Comparison of ENCODE assay signal across 16 cellular contexts in genomic region chr5:1203968-1204692, GRCh38. TPM values are rescaled to one million over a fixed set of nuclear protein-coding genes. Genes with fewer than 3 reads are reported as not detected.
A peak's percentile ranks its signal among the peaks of the same experiment; 100 is the strongest.
DNase-seq lines count a peak whose midpoint lies in the region; ATAC-seq and TF ChIP-seq lines count a peak whose summit lies in the region.
"Had no signal": no experiment of that assay in that cellular context is flagged by ENCODE, and none has a peak within 500 bp of the region (broad histone marks: within the 10 kb centered on the region; RNA-seq: fewer than 3 reads in every experiment).

No MANE protein-coding gene starts in this region.

- no peak for DNase-seq in WERI-Rb-1
- peak; percentile 13 for DNase-seq in glutamatergic neuron
- DNase-seq in neuronal stem cell (ENCODE audit: low spot score) = no peak
- no peak for DNase-seq in activated CD8-positive, alpha-beta memory T cell treated with anti-CD3 and anti-CD28 coated beads for 24 hours
- DNase-seq in NCI-H82 (lab: John Stamatoyannopoulos, UW) = no peak
- DNase-seq: CD4-positive, alpha-beta T cell; DMS79; NCI-H2081 treated with DMSO at 0.1 percent for 48 hours; SHP77 treated with DMSO at 0.1 percent for 48 hours had no signal

- no peak overlapping the region for H2BK120ac ChIP-seq in neuronal stem cell (ENCODE audit: low read depth, low read length)

- H3K4me2 ChIP-seq in neuronal stem cell (ENCODE audit: insufficient read depth, low read length, poor library complexity, severe bottlenecking) = no peak overlapping the region
- H3K4me2 ChIP-seq: BLaER1 had no signal

- WGBS in neuronal stem cell (ENCODE audit: extremely low coverage in 2 of 2, insufficient read length in 2 of 2, insufficient replicate concordance in 1 of 2), 2 donors = no CpG with 5 or more reads among the region's 25 CpGs

- no peak for ATAC-seq in HG03520 (IDR thresholded peaks at IDR 0.05; ENCODE audit: unreplicated experiment)

- no peak overlapping the region for H3K9ac ChIP-seq in neuronal stem cell (ENCODE audit: low read depth, low read length, poor library complexity)
- H3K9ac ChIP-seq: BLaER1 had no signal

- POLR2A ChIA-PET in HEK293 (lab: Yijun Ruan, JAX) = interaction anchor here (0.7 kb wide), 1 partner anchor 15 kb away, joined by 3 read pairs; no protein-coding TSS in a partner anchor

- CTCF ChIA-PET in HEK293 (lab: Yijun Ruan, JAX) = interaction anchor here (0.8 to 1.5 kb wide), 3 partner anchors 29 to 37 kb away, joined by 3 to 5 read pairs (median 4); no protein-coding TSS in a partner anchor

- no peak overlapping the region for H3K4ac ChIP-seq in neuronal stem cell (ENCODE audit: low read length)

- no peaks in the 10 kb centered on the region for H3K27me3 ChIP-seq in WERI-Rb-1 (ENCODE audit: insufficient read depth, low read depth, severe bottlenecking)
- H3K27me3 ChIP-seq in neuronal stem cell (ENCODE audit: control insufficient read depth in 3 of 3, insufficient read depth in 3 of 3, low read depth in 1 of 3, low read length in 3 of 3) = peaks cover 0 to 48% (median 0%) of the 10 kb centered on the region in 3 experiments

- H3K18ac ChIP-seq in neuronal stem cell (ENCODE audit: low read length) = peak overlapping the region; percentile 67

- H2BK5ac ChIP-seq in neuronal stem cell (ENCODE audit: low read length) = peak overlapping the region; percentile 96

- peak overlapping the region; percentile 90 for H2AK5ac ChIP-seq in neuronal stem cell (ENCODE audit: low read depth, low read length)

- no peaks in the 10 kb centered on the region for H3K36me3 Mint-ChIP-seq in glutamatergic neuron (ENCODE audit: unreplicated experiment)
- H3K36me3 Mint-ChIP-seq: IgD-negative memory B cell had no signal

- H3K4me3 Mint-ChIP-seq in glutamatergic neuron (ENCODE audit: unreplicated experiment) = no peak overlapping the region
- H3K4me3 Mint-ChIP-seq: CD4-positive, alpha-beta T cell; IgD-negative memory B cell had no signal

- H3K4me1 Mint-ChIP-seq in glutamatergic neuron (ENCODE audit: low read depth, unreplicated experiment) = peaks cover 2% of the 10 kb centered on the region
- H3K4me1 Mint-ChIP-seq: IgD-negative memory B cell had no signal

- H3K27me3 Mint-ChIP-seq in glutamatergic neuron (ENCODE audit: unreplicated experiment) = peaks cover 10% of the 10 kb centered on the region
- H3K27me3 Mint-ChIP-seq: CD4-positive, alpha-beta T cell had no signal

- no peak overlapping the region for H3K14ac ChIP-seq in neuronal stem cell (ENCODE audit: low read length)

- peaks cover 2% of the 10 kb centered on the region for H3K9me3 Mint-ChIP-seq in glutamatergic neuron (ENCODE audit: unreplicated experiment)
- H3K9me3 Mint-ChIP-seq: CD4-positive, alpha-beta T cell; IgD-negative memory B cell had no signal

- peaks cover 1% of the 10 kb centered on the region for H3K79me1 ChIP-seq in neuronal stem cell (ENCODE audit: low read depth, low read length)

- no peak for TF ChIP-seq CTCF in HEK293 (tag by site-specific recombination; IDR thresholded peaks at IDR 0.05)
- no peak for TF ChIP-seq CTCF in WERI-Rb-1 (IDR thresholded peaks at IDR 0.05; ENCODE audit: low read depth, low read length)
- TF ChIP-seq CTCF in glutamatergic neuron (IDR thresholded peaks at IDR 0.05; ENCODE audit: partially characterized antibody, unreplicated experiment) = no peak

- peak overlapping the region; percentile 23 for H3K23ac ChIP-seq in neuronal stem cell (ENCODE audit: low read depth, low read length, poor library complexity)

- no peak overlapping the region for H3K27ac ChIP-seq in HEK293 (ENCODE audit: extremely low read depth, low read depth, low read length)
- peak overlapping the region; percentile 30 for H3K27ac ChIP-seq in WERI-Rb-1
- H3K27ac ChIP-seq in neuronal stem cell (replicated peaks; ENCODE audit: low read length) = no peak overlapping the region
- H3K27ac ChIP-seq: BLaER1, SK-N-MC had no signal

- H3K36me3 ChIP-seq in HEK293 (ENCODE audit: control insufficient read depth in 2 of 2, insufficient read depth in 1 of 2, low read length in 2 of 2) (no peaks in the 10 kb centered on the region), WERI-Rb-1 (no peaks in the 10 kb centered on the region), neuronal stem cell (replicated peaks in 1 of 2; ENCODE audit: control insufficient read depth in 2 of 2, insufficient read depth in 2 of 2, low read length in 2 of 2) (no peaks in the 10 kb centered on the region)
- H3K36me3 ChIP-seq: BLaER1 had no signal

- H2BK12ac ChIP-seq in neuronal stem cell (ENCODE audit: low read length) = no peak overlapping the region

- H4K91ac ChIP-seq in neuronal stem cell (ENCODE audit: low read depth, low read length, poor library complexity) = no peak overlapping the region

- H2AFZ ChIP-seq in neuronal stem cell (ENCODE audit: low read length) = no peak overlapping the region

- peak overlapping the region; percentile 97 for H2BK15ac ChIP-seq in neuronal stem cell (ENCODE audit: low read length)

- H3K27ac Mint-ChIP-seq in glutamatergic neuron (ENCODE audit: unreplicated experiment) = no peak overlapping the region
- H3K27ac Mint-ChIP-seq: CD4-positive, alpha-beta T cell; IgD-negative memory B cell had no signal

- H3K9me3 ChIP-seq in HEK293 (ENCODE audit: control insufficient read depth, insufficient read depth, low read depth, low read length) (no peaks in the 10 kb centered on the region), WERI-Rb-1 (ENCODE audit: severe bottlenecking) (no peaks in the 10 kb centered on the region), neuronal stem cell (replicated peaks in 1 of 2; ENCODE audit: control insufficient read depth in 2 of 2, insufficient read depth in 1 of 2, low read depth in 1 of 2, low read length in 2 of 2) (no peaks in the 10 kb centered on the region)
- H3K9me3 ChIP-seq: BLaER1 had no signal

- no peaks in the 10 kb centered on the region for H3K4me1 ChIP-seq in HEK293 (ENCODE audit: control insufficient read depth, insufficient read depth, low read length)
- peaks cover 0 to 8% of the 10 kb centered on the region in 2 donors for H3K4me1 ChIP-seq in neuronal stem cell (ENCODE audit: control insufficient read depth in 2 of 2, insufficient read depth in 1 of 2, low read depth in 1 of 2, low read length in 2 of 2)

- no peak overlapping the region for H4K8ac ChIP-seq in neuronal stem cell (ENCODE audit: low read depth, low read length)

- H3K4me3 ChIP-seq in HEK293 (ENCODE audit: low read depth, low read length) (no peak overlapping the region), WERI-Rb-1 (ENCODE audit: low read depth, low read length) (no peak overlapping the region), neuronal stem cell (ENCODE audit: low read length in 2 of 2) (no peak overlapping the region)
- H3K4me3 ChIP-seq: BLaER1, SK-N-MC had no signal

TF ChIP-seq in HEK293, 187 proteins besides CTCF, POLR2A, EP300 and RAD21:
- TF ChIP-seq ZBTB8A (tag by site-specific recombination; IDR thresholded peaks at IDR 0.05) (no peak), ZBTB7A (tag by site-specific recombination; IDR thresholded peaks at IDR 0.05; ENCODE audit: low read depth) (no peak), GLIS2 (tag by site-specific recombination; IDR thresholded peaks at IDR 0.05) (0 out of 2 replicates have a peak, but pooled peaks have one; percentile 10)
TF ChIP-seq in HEK293: peak in this region for 1.

RNA-seq across cellular contexts. Expression of gene SLC6A19, which starts 2.7 kb away (rescaled TPM):
- not detected for total RNA-seq in glutamatergic neuron (ENCODE audit: unreplicated experiment)
- not detected for polyA plus RNA-seq in neuronal stem cell (2013, experiment 1 of 2)
- not detected for polyA plus RNA-seq in neuronal stem cell (2013, experiment 2 of 2)
- total RNA-seq: CD4-positive, alpha-beta T cell; M059J had no signal
- polyA plus RNA-seq: IgD-negative memory B cell had no signal

RNA-seq across cellular contexts. Expression of gene SLC6A18, which starts 21.1 kb away (rescaled TPM):
- total RNA-seq in glutamatergic neuron (ENCODE audit: unreplicated experiment) = not detected
- polyA plus RNA-seq in neuronal stem cell (2013, experiment 1 of 2) = not detected
- not detected for polyA plus RNA-seq in neuronal stem cell (2013, experiment 2 of 2)
- total RNA-seq: CD4-positive, alpha-beta T cell; H7; M059J had no signal
- polyA plus RNA-seq: IgD-negative memory B cell had no signal
